Comparison of ENCODE assay signal across 14 cellular contexts in genomic region chr9:98962181-98962560, GRCh38. TPM values are rescaled to one million over a fixed set of nuclear protein-coding genes. Genes with fewer than 3 reads are reported as not detected.
DNase-seq lines count a peak whose midpoint lies in the region; ATAC-seq and TF ChIP-seq lines count a peak whose summit lies in the region.
"Had no signal": no experiment of that assay in that cellular context is flagged by ENCODE, and none has a peak within 500 bp of the region (broad histone marks: within the 10 kb centered on the region; RNA-seq: fewer than 3 reads in every experiment).

No MANE protein-coding gene starts in this region.

- no peaks in the 10 kb centered on the region for H3K27me3 ChIP-seq in MG63

- no peak for TF ChIP-seq CTCF in AG10803 (conservative IDR thresholded peaks at IDR 0.05; ENCODE audit: low read length)
- no peak for TF ChIP-seq CTCF in fibroblast of mammary gland (conservative IDR thresholded peaks at IDR 0.05; ENCODE audit: control insufficient read depth, insufficient read depth, low read depth, low read length)

- no peak overlapping the region for H3K4me3 ChIP-seq in AG10803 (ENCODE audit: low read length)
- no peak overlapping the region for H3K4me3 ChIP-seq in MG63
- H3K4me3 ChIP-seq in fibroblast of mammary gland (ENCODE audit: control insufficient read depth, low read depth, low read length), result no peak overlapping the region

- ATAC-seq in sciatic nerve (peak; percentile 53), GM19463 (IDR thresholded peaks at IDR 0.05; ENCODE audit: unreplicated experiment) (no peak), HG03175 (IDR thresholded peaks at IDR 0.05; ENCODE audit: unreplicated experiment) (no peak)
- ATAC-seq: activated CD4-positive, alpha-beta T cell treated with anti-CD3 and anti-CD28 coated beads for 36 hours had no signal

- intact Hi-C loops in sciatic nerve (cut with DNase I), result no loop called here

- H3K36me3 ChIP-seq in MG63, result no peaks in the 10 kb centered on the region

- H3K9me3 ChIP-seq in MG63, result peaks cover 4% of the 10 kb centered on the region

- DNase-seq in AG10803 (ENCODE audit: low read depth) (peak; percentile 97), MG63 (peak; percentile 57), fibroblast of mammary gland (ENCODE audit: low read depth) (peak; percentile 80), sciatic nerve (ENCODE audit: low spot score) (no peak), D341Med (ENCODE audit: low spot score) (no peak), LoVo (ENCODE audit: low spot score) (no peak)
- DNase-seq: activated CD4-positive, alpha-beta T cell treated with anti-CD3 and anti-CD28 coated beads for 36 hours; cerebellar nuclear complex; head of caudate nucleus; kidney glomerular epithelial cell; NCI-H2081; posterior cingulate gyrus had no signal

RNA-seq across cellular contexts. Expression of gene COL15A1, which starts 18.5 kb away (rescaled TPM):
- total RNA-seq in MG63 (2014; rRNA removed; shearing (Covaris generic); ENCODE audit: low replicate concordance), result 0.62 and 1.2 TPM in 2 replicates
- total RNA-seq in sciatic nerve, result 94.6 TPM
- total RNA-seq: activated CD4-positive, alpha-beta T cell treated with anti-CD3 and anti-CD28 coated beads for 36 hours had no signal

Comparison
In these comparisons a context has a peak if more than half of its experiments do, and no peak if none do; other contexts are left out.
1. DNase-seq: peak in AG10803 (single experiment), MG63 (single experiment) and fibroblast of mammary gland (single experiment); none in sciatic nerve (single experiment), D341Med (single experiment) and LoVo (single experiment).
2. RNA of gene COL15A1, which starts 18.5 kb away (total RNA-seq): 94.6 TPM in sciatic nerve (single experiment); 0.62 to 1.2 TPM in MG63; every median in the first group is over 10 times any median in the second.